ENCODE assay signal across 13 cellular contexts in the genomic region with DNA sequence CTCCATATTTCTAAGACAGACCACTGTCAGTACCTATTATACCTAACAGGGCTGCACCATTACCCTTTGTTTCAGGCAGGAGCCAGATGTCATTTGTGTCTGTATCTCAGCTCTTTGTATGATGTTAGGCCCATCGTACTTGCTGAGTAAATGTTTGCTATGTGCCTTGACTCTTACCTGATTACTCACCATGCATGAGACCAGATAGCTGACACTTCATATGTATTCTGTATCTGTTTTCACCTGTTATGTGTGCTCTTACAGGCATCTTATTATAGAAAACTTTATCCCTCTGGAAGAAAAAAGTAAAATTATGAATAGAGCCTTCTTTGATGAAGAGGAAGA. TPM values are rescaled to one million over a fixed set of nuclear protein-coding genes. Genes with fewer than 3 reads are reported as not detected.
DNase-seq lines count a peak whose midpoint lies in the region; ATAC-seq, FAIRE-seq and TF ChIP-seq lines count a peak whose summit lies in the region.
"Had no signal": no experiment of that assay in that cellular context is flagged by ENCODE, and none has a peak within 500 bp of the region (broad histone marks: within the 10 kb centered on the region; RNA-seq: fewer than 3 reads in every experiment).

No MANE protein-coding gene starts in this region.

- H3K9me3 Mint-ChIP-seq in CD4-positive, CD25-positive, alpha-beta regulatory T cell = no peaks in the 10 kb centered on the region

- H3K27me3 ChIP-seq in CD4-positive, CD25-positive, alpha-beta regulatory T cell (ENCODE audit: control insufficient read depth, insufficient read depth, low read length) = no peaks in the 10 kb centered on the region
- H3K27me3 ChIP-seq in HUES48 (ENCODE audit: control insufficient read depth, insufficient read depth, low read length) (no peaks in the 10 kb centered on the region), HepG2 (ENCODE audit: control insufficient read depth in 1 of 2, insufficient read depth in 2 of 2, low read length in 2 of 2) (no peaks in the 10 kb centered on the region)

- H3K4me3 Mint-ChIP-seq in CD4-positive, CD25-positive, alpha-beta regulatory T cell = no peak overlapping the region
- no peak overlapping the region for H3K4me3 Mint-ChIP-seq in T-helper 17 cell
- H3K4me3 Mint-ChIP-seq: activated CD8-positive, alpha-beta memory T cell treated with anti-CD3 and anti-CD28 coated beads, Interleukin-2, amount 10 ng/mL, durations not matched to agents 7 days and 5 days had no signal

- TF ChIP-seq EP300 in HepG2 (IDR thresholded peaks at IDR 0.05; ENCODE audit: low read depth in 2 of 2, low read length in 2 of 2) = peak in 1 of 2 experiments; percentile 61; a peak in 1 of 4 replicates
- TF ChIP-seq EP300 in HepG2 (CRISPR knock-in tag; IDR thresholded peaks at IDR 0.05; ENCODE audit: borderline replicate concordance) = no peak

- H3K9me3 ChIP-seq in CD4-positive, CD25-positive, alpha-beta regulatory T cell (ENCODE audit: control insufficient read depth in 2 of 2, low read length in 2 of 2) = no peaks in the 10 kb centered on the region
- H3K9me3 ChIP-seq in HUES48 (ENCODE audit: control insufficient read depth, insufficient read depth, low read length) (no peaks in the 10 kb centered on the region), T-helper 17 cell (ENCODE audit: control insufficient read depth, low read length, poor library complexity, severe bottlenecking) (no peaks in the 10 kb centered on the region), HepG2 (ENCODE audit: low read length) (no peaks in the 10 kb centered on the region)

- no peak for DNase-seq in CD4-positive, CD25-positive, alpha-beta regulatory T cell
- DNase-seq in T-helper 17 cell (no peak), HepG2 (ENCODE audit: low spot score) (peak; percentile 96), SKM-1 (lab: John Stamatoyannopoulos, UW; ENCODE audit: unreplicated experiment) (no peak), germinal center (ENCODE audit: low spot score) (no peak)
- DNase-seq: activated CD8-positive, alpha-beta memory T cell treated with anti-CD3 and anti-CD28 coated beads, Interleukin-2, amount 10 ng/mL, durations not matched to agents 7 days and 5 days; COR-L47; stimulated activated CD4-positive, alpha-beta T cell treated with anti-CD3 and anti-CD28 coated beads, Interleukin-4, amount 100 ng/mL, for 4 hours had no signal

- H3K4me2 ChIP-seq in HepG2 (ENCODE audit: low read depth, low read length) = peak overlapping the region; percentile 53

- peaks cover 36% of the 10 kb centered on the region for H3K36me3 Mint-ChIP-seq in CD4-positive, CD25-positive, alpha-beta regulatory T cell
- H3K36me3 Mint-ChIP-seq in T-helper 17 cell (ENCODE audit: low read depth) = peaks cover 4% of the 10 kb centered on the region

- POLR2A ChIA-PET in HepG2 (lab: Yijun Ruan, JAX) = interaction anchor here (0.7 to 4.5 kb wide), 9 partner anchors 10 to 82 kb away, joined by 3 to 39 read pairs (median 3); partner anchors contain the start of gene ASXL1

- WGBS in HepG2 (ENCODE audit: low lambda C conversion rate) = 0% methylated on average over 1 of the region's 1 CpG

- H4K20me1 ChIP-seq in HepG2 (ENCODE audit: insufficient read depth, low read length) = no peaks in the 10 kb centered on the region

- H3K27ac ChIP-seq in CD4-positive, CD25-positive, alpha-beta regulatory T cell (ENCODE audit: insufficient read depth, low read length, poor library complexity, severe bottlenecking) = no peak overlapping the region
- H3K27ac ChIP-seq in HUES48 (ENCODE audit: low read depth, low read length) = peak overlapping the region; percentile 77
- H3K27ac ChIP-seq in HepG2 (ENCODE audit: extremely low read length, insufficient read depth, low read length) = peak overlapping the region; percentile 86
- H3K27ac ChIP-seq: parathyroid adenoma had no signal

- no peak overlapping the region for H2AFZ ChIP-seq in HepG2 (ENCODE audit: low read length)
- H2AFZ ChIP-seq: parathyroid adenoma had no signal

- no peak overlapping the region for H3K9ac ChIP-seq in HUES48 (ENCODE audit: low read depth, low read length)
- peak overlapping the region; percentile 67 for H3K9ac ChIP-seq in HepG2 (ENCODE audit: insufficient read depth, low read depth, low read length)
- H3K9ac ChIP-seq: parathyroid adenoma had no signal

- peaks cover 0 to under 1% (median 0%) of the 10 kb centered on the region in 4 donors for H3K4me1 Mint-ChIP-seq in CD4-positive, CD25-positive, alpha-beta regulatory T cell
- H3K4me1 Mint-ChIP-seq in T-helper 17 cell = no peaks in the 10 kb centered on the region

- H3K27ac Mint-ChIP-seq in CD4-positive, CD25-positive, alpha-beta regulatory T cell = peak overlapping the region in 2 of 3 donors; percentile 1 to 21
- peak overlapping the region; percentile 39 for H3K27ac Mint-ChIP-seq in T-helper 17 cell
- H3K27ac Mint-ChIP-seq: activated CD8-positive, alpha-beta memory T cell treated with anti-CD3 and anti-CD28 coated beads, Interleukin-2, amount 10 ng/mL, durations not matched to agents 7 days and 5 days had no signal

- no peak for TF ChIP-seq RAD21 in HepG2 (CRISPR knock-in tag; IDR thresholded peaks at IDR 0.05)

- TF ChIP-seq POLR2A in HepG2 (IDR thresholded peaks at IDR 0.05; ENCODE audit: insufficient read depth in 1 of 2, low read depth in 2 of 2, low read length in 2 of 2) = no peak

- peaks cover 31% of the 10 kb centered on the region for H3K36me3 ChIP-seq in CD4-positive, CD25-positive, alpha-beta regulatory T cell (ENCODE audit: control insufficient read depth, insufficient read depth, low read length)
- H3K36me3 ChIP-seq in HUES48 (ENCODE audit: control insufficient read depth, insufficient read depth, low read length) (peaks cover 35% of the 10 kb centered on the region), HepG2 (replicated peaks in 1 of 2; ENCODE audit: control insufficient read depth in 1 of 2, insufficient read depth in 2 of 2, low read length in 2 of 2) (peaks cover 5 to 13% of the 10 kb centered on the region in 2 experiments)

- no peak for ATAC-seq in CD4-positive, CD25-positive, alpha-beta regulatory T cell (ENCODE audit: low read depth in 2 of 2)
- ATAC-seq in T-helper 17 cell (no peak), HepG2 (peak; percentile 80), HG02763 (IDR thresholded peaks at IDR 0.05; ENCODE audit: unreplicated experiment) (no peak), HG02798 (IDR thresholded peaks at IDR 0.05; ENCODE audit: poor library complexity, unreplicated experiment) (no peak)
- ATAC-seq: activated CD8-positive, alpha-beta memory T cell treated with anti-CD3 and anti-CD28 coated beads, Interleukin-2, amount 10 ng/mL, durations not matched to agents 7 days and 5 days; GM12878 had no signal

- no peak overlapping the region for H3K4me3 ChIP-seq in CD4-positive, CD25-positive, alpha-beta regulatory T cell (ENCODE audit: low read depth, low read length)
- H3K4me3 ChIP-seq in HUES48 (ENCODE audit: low read depth, low read length) (no peak overlapping the region), HepG2 (replicated peaks in 1 of 3; ENCODE audit: insufficient read depth in 1 of 3, low read depth in 2 of 3, low read length in 3 of 3) (no peak overlapping the region)
- H3K4me3 ChIP-seq: GM12878 had no signal

- no peaks in the 10 kb centered on the region for H3K27me3 Mint-ChIP-seq in CD4-positive, CD25-positive, alpha-beta regulatory T cell
- H3K27me3 Mint-ChIP-seq in T-helper 17 cell = no peaks in the 10 kb centered on the region
- H3K27me3 Mint-ChIP-seq: activated CD8-positive, alpha-beta memory T cell treated with anti-CD3 and anti-CD28 coated beads, Interleukin-2, amount 10 ng/mL, durations not matched to agents 7 days and 5 days had no signal

- intact Hi-C loops in HepG2 (cut with micrococcal nuclease; ENCODE audit: unreplicated experiment) = loop anchor here (1.0 to 5.0 kb wide), 3 partner anchors 37 to 119 kb away; partner anchors contain the start of genes PLAGL2 and POFUT1

- TF ChIP-seq CTCF in HepG2 (CRISPR knock-in tag; IDR thresholded peaks at IDR 0.05) = no peak

- no peaks in the 10 kb centered on the region for H3K79me2 ChIP-seq in HepG2 (ENCODE audit: insufficient read depth, low read length)
- H3K79me2 ChIP-seq: parathyroid adenoma had no signal

- no TSS peak for BruUV-seq in HepG2 (replicated peaks; lab: Mats Ljungman, UMichigan)

- H3K4me1 ChIP-seq in CD4-positive, CD25-positive, alpha-beta regulatory T cell (ENCODE audit: control insufficient read depth, insufficient read depth, low read length, poor library complexity, severe bottlenecking) = no peaks in the 10 kb centered on the region
- H3K4me1 ChIP-seq in HUES48 (ENCODE audit: control insufficient read depth, insufficient read depth, low read length) (no peaks in the 10 kb centered on the region), HepG2 (ENCODE audit: insufficient read depth, low read length) (peaks cover 74% of the 10 kb centered on the region)
- H3K4me1 ChIP-seq: parathyroid adenoma had no signal

- CTCF ChIA-PET in HepG2 (lab: Yijun Ruan, JAX; ENCODE audit: low intra/inter-chr PET ratio, low total read pairs) = interaction anchor here (1.3 kb wide), 1 partner anchor 10 kb away, joined by 3 read pairs; no protein-coding TSS in a partner anchor

- in situ Hi-C loops in HepG2 (cut with HindIII; ENCODE audit: extremely low pct_ligation_motif_present, low pct_unique_long_range_greater_than_20kb) = no loop called here

- peak; percentile 83 for FAIRE-seq in HepG2 (lab: Jason Lieb, UNC)
- FAIRE-seq: GM12878 had no signal

RNA-seq across cellular contexts. Expression of gene ASXL1, which starts 31.7 kb away (rescaled TPM):
- total RNA-seq in CD4-positive, CD25-positive, alpha-beta regulatory T cell = 314 TPM
- polyA plus RNA-seq in CD4-positive, CD25-positive, alpha-beta regulatory T cell = 10 to 100 TPM; 15.0 to 28.3 (median 21.1) TPM
- total RNA-seq in T-helper 17 cell (100 to 1,000 TPM; 198 to 207 TPM), HepG2 (2016; rRNA removed; fragmentation: Illumina TruSeq; extraction: Trizol) (47.3 and 62.1 TPM in 2 replicates)
- 105 and 126 TPM in 2 replicates for total RNA-seq in HepG2 (2016; cell fraction: cytosol; rRNA removed; fragmentation: Illumina TruSeq; extraction: Trizol; ENCODE audit: low read depth)
- 44.0 and 55.9 TPM in 2 replicates for total RNA-seq in HepG2 (2016; cell fraction: insoluble cytoplasmic fraction; rRNA removed; fragmentation: Illumina TruSeq; extraction: Trizol)
- total RNA-seq in HepG2 (2016; cell fraction: membrane; rRNA removed; fragmentation: Illumina TruSeq; extraction: Trizol) = 30.9 and 35.4 TPM in 2 replicates
- 122 and 129 TPM in 2 replicates for total RNA-seq in HepG2 (2016; cell fraction: nucleus; rRNA removed; fragmentation: Illumina TruSeq; extraction: Trizol)
- polyA plus RNA-seq in HepG2 (2011; rRNA removed) = 74.8 and 87.6 TPM in 2 replicates
- 40.1 and 42.6 TPM in 2 replicates for polyA plus RNA-seq in HepG2 (2011; cell fraction: cytosol; rRNA removed)
- 375 and 376 TPM in 2 replicates for polyA plus RNA-seq in HepG2 (2011; cell fraction: nucleus; rRNA removed)
- polyA plus RNA-seq in HepG2 (2012) = 81.3 and 96.1 TPM in 2 replicates
- polyA plus RNA-seq in HepG2 (2016; cell fraction: cytosol; fragmentation: Illumina TruSeq; extraction: Trizol; ENCODE audit: low read depth) = 26.1 and 28.4 TPM in 2 replicates
- polyA plus RNA-seq in HepG2 (2016; cell fraction: insoluble cytoplasmic fraction; fragmentation: Illumina TruSeq; extraction: Trizol; ENCODE audit: low read depth) = 37.0 and 39.4 TPM in 2 replicates
- polyA plus RNA-seq in HepG2 (2016; cell fraction: membrane; fragmentation: Illumina TruSeq; extraction: Trizol; ENCODE audit: low read depth) = 24.4 and 25.2 TPM in 2 replicates
- polyA plus RNA-seq in HepG2 (2016; cell fraction: nucleus; fragmentation: Illumina TruSeq; extraction: Trizol; ENCODE audit: insufficient read depth, low read depth) = 241 and 272 TPM in 2 replicates
- polyA minus RNA-seq in HepG2 (2011; rRNA and poly(A)+ RNA removed; ENCODE audit: low replicate concordance) = 94.1 and 144 TPM in 2 replicates
- polyA minus RNA-seq in HepG2 (2011; cell fraction: cytosol; rRNA and poly(A)+ RNA removed) = 66.7 and 75.3 TPM in 2 replicates
- 263 and 294 TPM in 2 replicates for polyA minus RNA-seq in HepG2 (2011; cell fraction: nucleus; rRNA and poly(A)+ RNA removed)

RNA-seq across cellular contexts. Expression of gene KIF3B, which starts 49.0 kb away (rescaled TPM):
- total RNA-seq in CD4-positive, CD25-positive, alpha-beta regulatory T cell = 19.6 TPM
- 1 to 10 TPM; 1.8 to 3.1 (median 2.3) TPM for polyA plus RNA-seq in CD4-positive, CD25-positive, alpha-beta regulatory T cell
- total RNA-seq in T-helper 17 cell = 10 to 100 TPM; 13.4 to 14.4 TPM
- total RNA-seq in HepG2 (2016; rRNA removed; fragmentation: Illumina TruSeq; extraction: Trizol) = 28.8 and 36.4 TPM in 2 replicates
- total RNA-seq in HepG2 (2016; cell fraction: cytosol; rRNA removed; fragmentation: Illumina TruSeq; extraction: Trizol; ENCODE audit: low read depth) = 3.9 and 4.3 TPM in 2 replicates
- total RNA-seq in HepG2 (2016; cell fraction: insoluble cytoplasmic fraction; rRNA removed; fragmentation: Illumina TruSeq; extraction: Trizol) = 28.4 and 33.3 TPM in 2 replicates
- 16.8 and 18.5 TPM in 2 replicates for total RNA-seq in HepG2 (2016; cell fraction: membrane; rRNA removed; fragmentation: Illumina TruSeq; extraction: Trizol)
- 18.0 and 21.3 TPM in 2 replicates for total RNA-seq in HepG2 (2016; cell fraction: nucleus; rRNA removed; fragmentation: Illumina TruSeq; extraction: Trizol)
- 20.2 and 23.6 TPM in 2 replicates for polyA plus RNA-seq in HepG2 (2011; rRNA removed)
- 18.0 and 24.2 TPM in 2 replicates for polyA plus RNA-seq in HepG2 (2011; cell fraction: cytosol; rRNA removed)
- 7.7 and 10.1 TPM in 2 replicates for polyA plus RNA-seq in HepG2 (2011; cell fraction: nucleus; rRNA removed)
- 17.4 and 18.3 TPM in 2 replicates for polyA plus RNA-seq in HepG2 (2012)
- 1.1 and 1.5 TPM in 2 replicates for polyA plus RNA-seq in HepG2 (2016; cell fraction: cytosol; fragmentation: Illumina TruSeq; extraction: Trizol; ENCODE audit: low read depth)
- 28.7 and 29.5 TPM in 2 replicates for polyA plus RNA-seq in HepG2 (2016; cell fraction: insoluble cytoplasmic fraction; fragmentation: Illumina TruSeq; extraction: Trizol; ENCODE audit: low read depth)
- 7.8 and 8.4 TPM in 2 replicates for polyA plus RNA-seq in HepG2 (2016; cell fraction: membrane; fragmentation: Illumina TruSeq; extraction: Trizol; ENCODE audit: low read depth)
- 21.9 and 25.1 TPM in 2 replicates for polyA plus RNA-seq in HepG2 (2016; cell fraction: nucleus; fragmentation: Illumina TruSeq; extraction: Trizol; ENCODE audit: insufficient read depth, low read depth)
- polyA minus RNA-seq in HepG2 (2011; rRNA and poly(A)+ RNA removed; ENCODE audit: low replicate concordance) = 27.4 and 31.9 TPM in 2 replicates
- polyA minus RNA-seq in HepG2 (2011; cell fraction: cytosol; rRNA and poly(A)+ RNA removed) = 17.6 and 21.7 TPM in 2 replicates
- 11.7 and 17.7 TPM in 2 replicates for polyA minus RNA-seq in HepG2 (2011; cell fraction: nucleus; rRNA and poly(A)+ RNA removed)
